Comparison of ENCODE assay signal across 33 cellular contexts in the genomic region with DNA sequence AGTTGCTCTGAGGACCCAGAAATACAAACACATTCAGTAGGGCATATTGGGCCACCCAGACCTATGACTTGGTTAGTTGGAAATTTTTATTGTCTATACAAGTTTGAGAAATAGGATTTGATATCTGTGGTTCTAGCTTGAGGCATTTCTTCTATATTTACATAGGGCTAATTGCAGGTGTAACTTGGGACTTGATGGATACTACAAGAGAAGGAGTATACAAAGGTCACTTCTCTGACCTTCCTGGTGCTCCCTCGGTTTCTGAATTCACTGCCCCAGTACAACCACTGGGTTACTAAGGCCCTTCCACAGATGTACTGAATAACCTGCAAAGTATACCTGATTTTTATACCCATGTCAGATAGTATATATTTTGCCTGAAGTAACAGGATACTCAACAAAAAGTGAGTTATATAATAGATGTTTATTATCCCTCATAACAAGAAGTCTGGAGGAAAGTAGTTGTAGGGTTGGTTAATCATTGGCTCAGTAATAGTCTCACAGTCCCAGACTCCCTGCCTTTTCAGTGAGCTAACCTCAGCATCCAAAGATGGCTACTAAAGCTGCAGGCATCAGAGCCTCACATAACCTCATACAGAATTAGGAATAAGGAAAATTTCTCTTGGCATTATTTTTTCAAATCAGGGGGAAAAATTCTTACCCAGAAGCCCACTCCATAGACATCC. TPM values are rescaled to one million over a fixed set of nuclear protein-coding genes. Genes with fewer than 3 reads are reported as not detected.
"Had no signal": no experiment of that assay in that cellular context is flagged by ENCODE, and none has a peak within 500 bp of the region (broad histone marks: within the 10 kb centered on the region; RNA-seq: fewer than 3 reads in every experiment).

No MANE protein-coding gene starts in this region.

- H3K27me3 ChIP-seq: ascending aorta had no signal

- H3K9me3 ChIP-seq: ascending aorta had no signal

- DNase-seq: activated CD4-positive, alpha-beta memory T cell treated with anti-CD3 and anti-CD28 coated beads, Interleukin-2, amount 10 ng/mL, durations not matched to agents 7 days and 5 days; activated CD4-positive, alpha-beta T cell treated with anti-CD3 and anti-CD28 coated beads for 1 hour; activated CD4-positive, alpha-beta T cell treated with anti-CD3 and anti-CD28 coated beads for 36 hours; activated CD4-positive, alpha-beta T cell treated with anti-CD3 and anti-CD28 coated beads for 48 hours; activated CD4-positive, alpha-beta T cell treated with anti-CD3 and anti-CD28 coated beads, Interleukin-2, amount 10 ng/mL, durations not matched to agents 7 days and 5 days; activated CD4-positive, alpha-beta T cell treated with anti-CD3 and anti-CD28 coated beads, Interleukin-2, amount 50 U/mL, for 48 hours; activated CD4-positive, CD25-positive, alpha-beta regulatory T cell; activated CD8-positive, alpha-beta memory T cell treated with anti-CD3 and anti-CD28 coated beads for 24 hours; activated CD8-positive, alpha-beta memory T cell treated with anti-CD3 and anti-CD28 coated beads, Interleukin-2, amount 10 ng/mL, durations not matched to agents 7 days and 5 days; activated CD8-positive, alpha-beta memory T cell treated with anti-CD3 and anti-CD28 coated beads, Interleukin-2, amount 50 U/mL, for 48 hours; activated CD8-positive, alpha-beta T cell treated with anti-CD3 and anti-CD28 coated beads, Interleukin-2, amount 10 ng/mL, durations not matched to agents 7 days and 5 days; activated effector memory CD4-positive, alpha-beta T cell treated with Interleukin-2 at 50 U/mL for 16 hours; activated gamma-delta T cell; activated naive CD4-positive, alpha-beta T cell treated with anti-CD3 and anti-CD28 coated beads, Interleukin-2, amount 10 ng/mL, durations not matched to agents 7 days and 5 days; activated naive CD4-positive, alpha-beta T cell treated with Interleukin-2 at 50 U/mL for 16 hours; activated naive CD8-positive, alpha-beta T cell treated with anti-CD3 and anti-CD28 coated beads, Interleukin-2, amount 10 ng/mL, durations not matched to agents 7 days and 5 days; activated naive CD8-positive, alpha-beta T cell treated with anti-CD3 and anti-CD28 coated beads, Interleukin-2, amount 50 U/mL, for 24 hours; activated T-cell treated with anti-CD3 and anti-CD28 coated beads, Interleukin-2, amount 50 U/mL, for 24 hours; activated T-cell treated with anti-CD3 and anti-CD28 coated beads, Interleukin-2, amount 50 U/mL, for 48 hours; amygdala; anterior cingulate cortex; caudate nucleus; cerebellar nuclear complex; T-helper 1 cell; T-helper 2 cell; T-helper 9 cell; WERI-Rb-1 had no signal

- H3K27ac ChIP-seq: ascending aorta, cardiac muscle cell, WERI-Rb-1 had no signal

- H3K36me3 ChIP-seq: ascending aorta, cardiac muscle cell, WERI-Rb-1 had no signal

- H3K4me1 ChIP-seq: ascending aorta had no signal

- H3K4me3 ChIP-seq: ascending aorta, cardiac muscle cell had no signal

- ATAC-seq: activated CD4-positive, alpha-beta T cell treated with anti-CD3 and anti-CD28 coated beads for 36 hours; activated CD4-positive, CD25-positive, alpha-beta regulatory T cell treated with anti-CD3 and anti-CD28 coated beads, Interleukin-2, amount 50 U/mL, for 24 hours; activated CD8-positive, alpha-beta memory T cell treated with anti-CD3 and anti-CD28 coated beads, Interleukin-2, amount 10 ng/mL, durations not matched to agents 7 days and 5 days; activated CD8-positive, alpha-beta T cell treated with anti-CD3 and anti-CD28 coated beads, Interleukin-2, amount 10 ng/mL, durations not matched to agents 7 days and 5 days; activated naive CD8-positive, alpha-beta T cell treated with anti-CD3 and anti-CD28 coated beads, Interleukin-2, amount 50 U/mL, for 24 hours; WTC11 had no signal

RNA-seq across cellular contexts. Expression of gene PGR, which starts 8.8 kb away (rescaled TPM):
- total RNA-seq: activated CD4-positive, alpha-beta memory T cell treated with anti-CD3 and anti-CD28 coated beads, Interleukin-2, amount 10 ng/mL, durations not matched to agents 7 days and 5 days; activated CD4-positive, alpha-beta T cell treated with anti-CD3 and anti-CD28 coated beads for 36 hours; activated CD4-positive, alpha-beta T cell treated with anti-CD3 and anti-CD28 coated beads, Interleukin-2, amount 10 ng/mL, durations not matched to agents 7 days and 5 days; activated CD8-positive, alpha-beta memory T cell treated with anti-CD3 and anti-CD28 coated beads, Interleukin-2, amount 10 ng/mL, durations not matched to agents 7 days and 5 days; activated CD8-positive, alpha-beta T cell treated with anti-CD3 and anti-CD28 coated beads, Interleukin-2, amount 10 ng/mL, durations not matched to agents 7 days and 5 days; activated naive CD8-positive, alpha-beta T cell treated with anti-CD3 and anti-CD28 coated beads, Interleukin-2, amount 10 ng/mL, durations not matched to agents 7 days and 5 days; activated T-helper 2 cell treated with anti-CD3 and anti-CD28 coated beads, Interferon-gamma antibody, Interleukin-2, Interleukin-4, amounts not matched to agents 10 μg/mL and 5 μg/mL and 100 μg/mL, durations not matched to agents 14 hours and 24 hours and 36 hours; bronchial epithelial cell; cardiac muscle cell had no signal
